32 cellular contexts compared by ENCODE assay signal in the genomic region with DNA sequence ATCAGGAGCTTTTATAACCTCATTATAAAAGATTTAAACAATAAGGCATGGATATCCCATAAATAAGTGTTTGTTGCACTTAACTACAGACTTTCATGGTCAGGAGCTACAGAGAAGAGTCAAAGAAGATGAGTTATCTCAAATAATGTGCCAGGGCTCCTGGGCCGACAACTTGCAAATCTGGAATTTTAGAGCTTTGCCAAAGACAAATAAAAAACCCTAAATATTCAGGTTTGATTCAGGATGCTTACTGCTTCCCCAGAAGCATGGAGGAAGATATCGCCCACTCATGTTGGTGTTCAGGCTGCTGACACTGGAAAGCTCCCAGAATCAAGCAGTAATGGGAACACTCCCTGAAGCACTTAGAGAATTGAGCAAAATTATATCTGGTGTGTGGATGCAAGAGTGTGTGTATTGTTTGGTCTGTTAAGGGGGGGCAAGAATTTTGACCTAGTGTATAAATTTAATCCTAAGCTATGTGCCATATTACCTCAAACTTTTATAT.
"Had no signal": no experiment of that assay in that cellular context is flagged by ENCODE, and none has a peak within 500 bp of the region (broad histone marks: within the 10 kb centered on the region; RNA-seq: fewer than 3 reads in every experiment).

No MANE protein-coding gene starts in this region.

- H3K27me3 ChIP-seq: ascending aorta had no signal

- H3K36me3 Mint-ChIP-seq: activated CD4-positive, alpha-beta memory T cell treated with anti-CD3 and anti-CD28 coated beads for 36 hours; activated naive CD8-positive, alpha-beta T cell; activated naive CD8-positive, alpha-beta T cell treated with anti-CD3 and anti-CD28 coated beads, Interleukin-2, amount 10 ng/mL, durations not matched to agents 7 days and 5 days; brain had no signal

- H3K9me3 ChIP-seq: ascending aorta had no signal

- H3K9me3 Mint-ChIP-seq: activated B cell treated with CpG ODN at 0.5 μM for 24 hours; activated CD4-positive, alpha-beta T cell treated with anti-CD3 and anti-CD28 coated beads, Interleukin-2, amount 10 ng/mL, durations not matched to agents 24 days and 14 days; activated CD8-positive, alpha-beta T cell treated with anti-CD3 and anti-CD28 coated beads for 36 hours; activated naive CD8-positive, alpha-beta T cell treated with anti-CD3 and anti-CD28 coated beads, Interleukin-2, amount 10 ng/mL, durations not matched to agents 7 days and 5 days; activated T-cell treated with anti-CD3 and anti-CD28 coated beads, Interleukin-2, amount 50 U/mL, for 4 hours; activated T-helper 1 cell treated with anti-CD3 and anti-CD28 coated beads, Interleukin-12 subunit alpha, Interleukin-12 subunit beta, Interleukin-2, Interleukin-4 antibody, amounts not matched to agents 30 ng/mL and 10 ng/mL and 1 ng/mL, durations not matched to agents 14 hours and 24 hours and 36 hours; brain; T-helper 1 cell treated with Interleukin-12 subunit alpha and Interleukin-12 subunit beta and Interleukin-4 antibody, amounts not matched to agents 30 μg/mL and 1 μg/mL, for 36 hours had no signal

- H3K4me1 Mint-ChIP-seq: activated B cell treated with CpG ODN at 0.5 μM for 24 hours; activated CD4-positive, alpha-beta T cell treated with anti-CD3 and anti-CD28 coated beads, Interleukin-2, amount 10 ng/mL, durations not matched to agents 24 days and 14 days; activated naive CD8-positive, alpha-beta T cell treated with anti-CD3 and anti-CD28 coated beads, Interleukin-2, amount 10 ng/mL, durations not matched to agents 7 days and 5 days; activated naive CD8-positive, alpha-beta T cell treated with anti-CD3 and anti-CD28 coated beads, Interleukin-2, amount 50 U/mL, for 24 hours; activated T-helper 17 cell treated with anti-CD3 and anti-CD28 coated beads, Interleukin-2, amount 50 U/mL, for 72 hours had no signal

- H3K4me3 Mint-ChIP-seq: activated B cell treated with CpG ODN at 0.5 μM for 24 hours; activated CD4-positive, alpha-beta memory T cell treated with anti-CD3 and anti-CD28 coated beads for 36 hours; activated CD4-positive, alpha-beta T cell treated with anti-CD3 and anti-CD28 coated beads, Interleukin-2, amount 10 ng/mL, durations not matched to agents 24 days and 14 days; activated CD8-positive, alpha-beta T cell treated with anti-CD3 and anti-CD28 coated beads for 36 hours; activated naive CD4-positive, alpha-beta T cell treated with anti-CD3 and anti-CD28 coated beads for 36 hours; activated naive CD8-positive, alpha-beta T cell; activated naive CD8-positive, alpha-beta T cell treated with anti-CD3 and anti-CD28 coated beads, Interleukin-2, amount 10 ng/mL, durations not matched to agents 7 days and 5 days; activated naive CD8-positive, alpha-beta T cell treated with anti-CD3 and anti-CD28 coated beads, Interleukin-2, amount 50 U/mL, for 24 hours; activated T-cell treated with anti-CD3 and anti-CD28 coated beads, Interleukin-2, amount 50 U/mL, for 4 hours; activated T-cell treated with anti-CD3 and anti-CD28 coated beads, Interleukin-2, amount 50 U/mL, for 72 hours; activated T-helper 1 cell treated with anti-CD3 and anti-CD28 coated beads, Interleukin-12 subunit alpha, Interleukin-12 subunit beta, Interleukin-2, Interleukin-4 antibody, amounts not matched to agents 30 ng/mL and 10 ng/mL and 1 ng/mL, durations not matched to agents 14 hours and 24 hours and 36 hours; activated T-helper 17 cell treated with anti-CD3 and anti-CD28 coated beads, Interleukin-2, amount 50 U/mL, for 72 hours; brain; T-helper 1 cell treated with Interleukin-12 subunit alpha and Interleukin-12 subunit beta and Interleukin-4 antibody, amounts not matched to agents 30 μg/mL and 1 μg/mL, for 36 hours; T-helper 2 cell treated with Interferon-gamma antibody and Interleukin-4, amounts not matched to agents 5 μg/mL and 100 μg/mL, for 36 hours had no signal

- H3K27me3 Mint-ChIP-seq: activated B cell treated with CpG ODN at 0.5 μM for 24 hours; activated CD4-positive, alpha-beta memory T cell treated with anti-CD3 and anti-CD28 coated beads for 36 hours; activated CD4-positive, alpha-beta T cell treated with anti-CD3 and anti-CD28 coated beads, Interleukin-2, amount 10 ng/mL, durations not matched to agents 24 days and 14 days; activated CD8-positive, alpha-beta T cell treated with anti-CD3 and anti-CD28 coated beads for 36 hours; activated naive CD8-positive, alpha-beta T cell; activated naive CD8-positive, alpha-beta T cell treated with anti-CD3 and anti-CD28 coated beads, Interleukin-2, amount 10 ng/mL, durations not matched to agents 7 days and 5 days; activated naive CD8-positive, alpha-beta T cell treated with anti-CD3 and anti-CD28 coated beads, Interleukin-2, amount 50 U/mL, for 24 hours; activated T-helper 17 cell treated with anti-CD3 and anti-CD28 coated beads, Interleukin-2, amount 50 U/mL, for 72 hours; brain had no signal

- H3K27ac Mint-ChIP-seq: activated B cell treated with CpG ODN at 0.5 μM for 24 hours; activated CD4-positive, alpha-beta memory T cell treated with anti-CD3 and anti-CD28 coated beads for 36 hours; activated CD4-positive, alpha-beta T cell treated with anti-CD3 and anti-CD28 coated beads, Interleukin-2, amount 10 ng/mL, durations not matched to agents 24 days and 14 days; activated CD8-positive, alpha-beta T cell treated with anti-CD3 and anti-CD28 coated beads for 36 hours; activated naive CD4-positive, alpha-beta T cell treated with anti-CD3 and anti-CD28 coated beads for 36 hours; activated naive CD8-positive, alpha-beta T cell; activated naive CD8-positive, alpha-beta T cell treated with anti-CD3 and anti-CD28 coated beads, Interleukin-2, amount 10 ng/mL, durations not matched to agents 7 days and 5 days; activated naive CD8-positive, alpha-beta T cell treated with anti-CD3 and anti-CD28 coated beads, Interleukin-2, amount 50 U/mL, for 24 hours; activated T-cell treated with anti-CD3 and anti-CD28 coated beads, Interleukin-2, amount 50 U/mL, for 72 hours; activated T-helper 1 cell treated with anti-CD3 and anti-CD28 coated beads, Interleukin-12 subunit alpha, Interleukin-12 subunit beta, Interleukin-2, Interleukin-4 antibody, amounts not matched to agents 30 ng/mL and 10 ng/mL and 1 ng/mL, durations not matched to agents 14 hours and 24 hours and 36 hours; activated T-helper 17 cell treated with anti-CD3 and anti-CD28 coated beads, Interleukin-2, amount 50 U/mL, for 72 hours; brain; T-helper 1 cell treated with Interleukin-12 subunit alpha and Interleukin-12 subunit beta and Interleukin-4 antibody, amounts not matched to agents 30 μg/mL and 1 μg/mL, for 36 hours; T-helper 2 cell treated with Interferon-gamma antibody and Interleukin-4, amounts not matched to agents 5 μg/mL and 100 μg/mL, for 36 hours had no signal

- H3K27ac ChIP-seq: ascending aorta, VCaP had no signal

- H3K4me1 ChIP-seq: ascending aorta had no signal

- ATAC-seq: activated CD8-positive, alpha-beta T cell treated with anti-CD3 and anti-CD28 coated beads for 36 hours; activated naive CD8-positive, alpha-beta T cell treated with anti-CD3 and anti-CD28 coated beads, Interleukin-2, amount 50 U/mL, for 24 hours; activated T-cell treated with anti-CD3 and anti-CD28 coated beads, Interleukin-2, amount 50 U/mL, for 4 hours; activated T-cell treated with anti-CD3 and anti-CD28 coated beads, Interleukin-2, amount 50 U/mL, for 72 hours; activated T-helper 17 cell treated with anti-CD3 and anti-CD28 coated beads, Interleukin-2, amount 50 U/mL, for 72 hours had no signal

- DNase-seq: activated B cell treated with CpG ODN at 0.5 μM for 24 hours; activated CD4-positive, alpha-beta memory T cell treated with anti-CD3 and anti-CD28 coated beads for 36 hours; activated CD4-positive, alpha-beta T cell treated with anti-CD3 and anti-CD28 coated beads for 4 hours; activated CD4-positive, alpha-beta T cell treated with anti-CD3 and anti-CD28 coated beads, Interleukin-2, amount 10 ng/mL, durations not matched to agents 24 days and 14 days; activated CD4-positive, alpha-beta T cell treated with anti-CD3 and anti-CD28 coated beads, Interleukin-2, amount 50 U/mL, for 1 hour; activated CD4-positive, alpha-beta T cell treated with anti-CD3 and anti-CD28 coated beads, Interleukin-2, amount 50 U/mL, for 4 hours; activated CD4-positive, CD25-positive, alpha-beta regulatory T cell treated with anti-CD3 and anti-CD28 coated beads, Interleukin-2, amount 50 U/mL, for 72 hours; activated CD8-positive, alpha-beta memory T cell treated with anti-CD3 and anti-CD28 coated beads, Interleukin-2, amount 50 U/mL, for 4 hours; activated CD8-positive, alpha-beta T cell treated with anti-CD3 and anti-CD28 coated beads for 36 hours; activated effector memory CD4-positive, alpha-beta T cell treated with anti-CD3 and anti-CD28 coated beads, Interleukin-2, amount 50 U/mL, for 16 hours; activated gamma-delta T cell treated with Interleukin-2 at 50 U/mL for 16 hours; activated naive CD4-positive, alpha-beta T cell; activated naive CD4-positive, alpha-beta T cell treated with anti-CD3 and anti-CD28 coated beads for 36 hours; activated naive CD4-positive, alpha-beta T cell treated with anti-CD3 and anti-CD28 coated beads, Interleukin-2, amount 50 U/mL, for 16 hours; activated naive CD8-positive, alpha-beta T cell treated with anti-CD3 and anti-CD28 coated beads, Interleukin-2, amount 10 ng/mL, durations not matched to agents 7 days and 5 days; activated naive CD8-positive, alpha-beta T cell treated with anti-CD3 and anti-CD28 coated beads, Interleukin-2, amount 50 U/mL, for 24 hours; activated T-cell treated with anti-CD3 and anti-CD28 coated beads for 4 hours; activated T-cell treated with anti-CD3 and anti-CD28 coated beads, Interleukin-2, amount 50 U/mL, for 1 hour; activated T-cell treated with anti-CD3 and anti-CD28 coated beads, Interleukin-2, amount 50 U/mL, for 4 hours; activated T-cell treated with anti-CD3 and anti-CD28 coated beads, Interleukin-2, amount 50 U/mL, for 72 hours; central memory CD4-positive, alpha-beta T cell; T-helper 1 cell; T-helper 2 cell; T-helper 9 cell had no signal

- H3K4me3 ChIP-seq: ascending aorta had no signal

- H3K36me3 ChIP-seq: ascending aorta had no signal
